Comparison of ENCODE assay signal across 18 cellular contexts in genomic region chr9:99257723-99258364, GRCh38.
"Had no signal": no experiment of that assay in that cellular context is flagged by ENCODE, and none has a peak within 500 bp of the region (broad histone marks: within the 10 kb centered on the region; RNA-seq: fewer than 3 reads in every experiment).

No MANE protein-coding gene starts in this region.

- DNase-seq: activated CD8-positive, alpha-beta memory T cell treated with anti-CD3 and anti-CD28 coated beads, Interleukin-2, amount 50 U/mL, for 4 hours; activated naive CD4-positive, alpha-beta T cell; activated T-cell treated with anti-CD3 and anti-CD28 coated beads, Interleukin-2, amount 50 U/mL, for 24 hours; adrenal gland; kidney; nucleus accumbens; stimulated activated CD4-positive, alpha-beta T cell treated with anti-CD3 and anti-CD28 coated beads, Interleukin-2, amount 100 ng/mL, for 48 hours; stimulated activated CD8-positive, alpha-beta memory T cell treated with anti-CD3 and anti-CD28 coated beads, Interleukin-4, amount 100 ng/mL, for 48 hours; stimulated activated naive CD4-positive, alpha-beta T cell treated with Interleukin-2 at 50 U/mL for 16 hours; T-helper 1 cell had no signal

- H3K27me3 ChIP-seq: adrenal gland, vagina had no signal

- H3K36me3 ChIP-seq: adrenal gland, thoracic aorta, vagina had no signal

- H3K4me3 ChIP-seq: adrenal gland, coronary artery, vagina had no signal

- FAIRE-seq: astrocyte, kidney had no signal

- H3K79me2 ChIP-seq: parathyroid adenoma had no signal

- H3K9me3 ChIP-seq: adrenal gland, thoracic aorta, vagina had no signal

- H3K27ac ChIP-seq: coronary artery had no signal

- ATAC-seq: activated T-helper 17 cell treated with anti-CD3 and anti-CD28 coated beads, Interleukin-2, amount 50 U/mL, for 72 hours; left lobe of liver; sciatic nerve had no signal

- H3K9ac ChIP-seq: parathyroid adenoma had no signal

- H3K4me1 ChIP-seq: vagina had no signal
